ENCODE assay signal across 1 cellular context in genomic region chr13:110965038-110965754, GRCh38.
TF ChIP-seq lines count a peak whose summit lies in the region.

No MANE protein-coding gene starts in this region.

TF ChIP-seq in WTC11, 78 proteins besides CTCF, POLR2A, EP300 and RAD21 (continued from another document):
- TF ChIP-seq PREB (CRISPR knock-in tag; IDR thresholded peaks at IDR 0.05; ENCODE audit: borderline replicate concordance): no peak
- no peak for TF ChIP-seq ZNF423 (CRISPR knock-in tag; IDR thresholded peaks at IDR 0.05)
- TF ChIP-seq AFF4 (CRISPR knock-in tag; IDR thresholded peaks at IDR 0.05; ENCODE audit: borderline replicate concordance): no peak
- TF ChIP-seq NR2C2 (CRISPR knock-in tag; IDR thresholded peaks at IDR 0.05): no peak
- no peak for TF ChIP-seq FOXK1 (CRISPR knock-in tag; IDR thresholded peaks at IDR 0.05)
- TF ChIP-seq FOXP1 (CRISPR knock-in tag; IDR thresholded peaks at IDR 0.05; ENCODE audit: borderline replicate concordance): no peak
- no peak for TF ChIP-seq MAX (CRISPR knock-in tag; IDR thresholded peaks at IDR 0.05)
- no peak for TF ChIP-seq AR (CRISPR knock-in tag; IDR thresholded peaks at IDR 0.05)
- no peak for TF ChIP-seq NR3C1 (CRISPR knock-in tag; conservative IDR thresholded peaks at IDR 0.05; ENCODE audit: low read depth)
- TF ChIP-seq HMGA2 (CRISPR knock-in tag; IDR thresholded peaks at IDR 0.05): no peak
- TF ChIP-seq ZNF671 (CRISPR knock-in tag; IDR thresholded peaks at IDR 0.05): no peak
- TF ChIP-seq MYBL2 (CRISPR knock-in tag; IDR thresholded peaks at IDR 0.05): no peak
